Comparison of ENCODE assay signal across 8 cellular contexts in genomic region chr9:113463418-113464285, GRCh38. TPM values are rescaled to one million over a fixed set of nuclear protein-coding genes. Genes with fewer than 3 reads are reported as not detected.
DNase-seq lines count a peak whose midpoint lies in the region; ATAC-seq and TF ChIP-seq lines count a peak whose summit lies in the region.

Gene RGS3 (plus strand): TSS chr9:113463727. CDS start chr9:113463803, 76 bp downstream.

- intact Hi-C loops in gastrocnemius medialis (cut with DNase I; ENCODE audit: low total_unique reads) = loop anchor here (5.0 kb wide), 3 partner anchors 104 to 194 kb away; no protein-coding TSS in a partner anchor

- H3K4me3 ChIP-seq in GM12864 (ENCODE audit: low read depth, low read length) = peak within 1 kb of the TSS; percentile 59
- H3K4me3 ChIP-seq in iPS-20b (ENCODE audit: low read length) = peak within 1 kb of the TSS; percentile 74
- H3K4me3 ChIP-seq in gastrocnemius medialis = peak within 1 kb of the TSS; percentile 44 to 69 (median 59)

- no peaks in the 10 kb centered on the region for H3K36me3 ChIP-seq in iPS-20b (ENCODE audit: insufficient read depth, low read depth, low read length)
- no peaks in the 10 kb centered on the region for H3K36me3 ChIP-seq in gastrocnemius medialis

- H3K9ac ChIP-seq in iPS-20b (ENCODE audit: low read depth, low read length) = peak within 1 kb of the TSS; percentile 72

- peaks cover 46% of the 10 kb centered on the region for H3K27me3 ChIP-seq in iPS-20b (ENCODE audit: insufficient read depth, low read length)
- H3K27me3 ChIP-seq in gastrocnemius medialis = no peaks in the 10 kb centered on the region

- no peak for TF ChIP-seq CTCF in GM12864 (IDR thresholded peaks at IDR 0.05; ENCODE audit: low read depth, low read length, missing control alignments)
- TF ChIP-seq CTCF in gastrocnemius medialis (IDR thresholded peaks at IDR 0.05 in 4 of 5, conservative IDR thresholded peaks at IDR 0.05 in 1 of 5) = peak in 2 of 5 experiments; percentile 10 to 31

- peak; percentile 34 to 35 for TF ChIP-seq POLR2A in gastrocnemius medialis (IDR thresholded peaks at IDR 0.05)

- in situ Hi-C loops in gastrocnemius medialis (cut with MboI; ENCODE audit: low sequenced_read_pairs in 4 of 4) = no loop called here

- H3K4me1 ChIP-seq in iPS-20b (ENCODE audit: insufficient read depth, low read length) (no peaks in the 10 kb centered on the region; the same call in 1 of the 2 replicates), gastrocnemius medialis (peaks cover 11 to 32% of the 10 kb centered on the region in 2 donors)

- DNase-seq in GM12864 (ENCODE audit: low read depth) (no peak), NCI-H2107 treated with DMSO at 0.1 percent for 48 hours (lab: John Stamatoyannopoulos, UW; ENCODE audit: unreplicated experiment) (peak; percentile 65), astrocyte of the hippocampus (ENCODE audit: low read depth, low spot score) (peak; percentile 56), gastrocnemius medialis (peak; percentile 60 to 79)

- H3K27ac ChIP-seq in iPS-20b (ENCODE audit: low read length) (no peak within 1 kb of the TSS), gastrocnemius medialis (peak within 1 kb of the TSS; percentile 74 to 87 (median 82))

- H3K9me3 ChIP-seq in iPS-20b (ENCODE audit: insufficient read depth, low read depth, low read length) = no peaks in the 10 kb centered on the region
- H3K9me3 ChIP-seq in gastrocnemius medialis = no peaks in the 10 kb centered on the region

- ATAC-seq in gastrocnemius medialis (peak; percentile 89 to 91), GM18511 (IDR thresholded peaks at IDR 0.05; ENCODE audit: unreplicated experiment) (no peak), HG03139 (IDR thresholded peaks at IDR 0.05; ENCODE audit: unreplicated experiment) (no peak), GM19023 (IDR thresholded peaks at IDR 0.05; ENCODE audit: unreplicated experiment) (no peak)

RNA-seq across cellular contexts. Expression of gene RGS3, which starts in this region (rescaled TPM):
- 10 to 100 TPM in 2 of 4 donors, 1 to 10 TPM in 2; 5.9 to 11.8 (median 9.8) TPM for total RNA-seq in gastrocnemius medialis

Comparison
In these comparisons a context has a peak if more than half of its experiments do, and no peak if none do; other contexts are left out.
1. ATAC-seq: peak in gastrocnemius medialis (2 of 2); none in GM18511 (single experiment), HG03139 (single experiment) and GM19023 (single experiment).
2. Peak in every context shown above with its lines, with median percentiles within 50 percentile points of each other: H3K4me3 ChIP-seq.